In genomic region chr22:19501897-19502447, GRCh38 we compare ENCODE assay signal across 33 cellular contexts. TPM values are rescaled to one million over a fixed set of nuclear protein-coding genes. Genes with fewer than 3 reads are reported as not detected.
"Had no signal": no experiment of that assay in that cellular context is flagged by ENCODE, and none has a peak within 500 bp of the region (broad histone marks: within the 10 kb centered on the region; RNA-seq: fewer than 3 reads in every experiment).

No MANE protein-coding gene starts in this region.

- ATAC-seq: activated CD4-positive, alpha-beta T cell treated with anti-CD3 and anti-CD28 coated beads for 36 hours; activated CD4-positive, CD25-positive, alpha-beta regulatory T cell treated with anti-CD3 and anti-CD28 coated beads, Interleukin-2, amount 50 U/mL, for 24 hours; activated CD8-positive, alpha-beta memory T cell treated with anti-CD3 and anti-CD28 coated beads, Interleukin-2, amount 10 ng/mL, durations not matched to agents 7 days and 5 days; activated CD8-positive, alpha-beta T cell treated with anti-CD3 and anti-CD28 coated beads, Interleukin-2, amount 10 ng/mL, durations not matched to agents 7 days and 5 days; activated naive CD8-positive, alpha-beta T cell treated with anti-CD3 and anti-CD28 coated beads, Interleukin-2, amount 50 U/mL, for 24 hours; T-cell; T-helper 17 cell; WTC11 had no signal

- DNase-seq: activated CD4-positive, alpha-beta memory T cell treated with anti-CD3 and anti-CD28 coated beads, Interleukin-2, amount 10 ng/mL, durations not matched to agents 7 days and 5 days; activated CD4-positive, alpha-beta T cell treated with anti-CD3 and anti-CD28 coated beads for 1 hour; activated CD4-positive, alpha-beta T cell treated with anti-CD3 and anti-CD28 coated beads for 36 hours; activated CD4-positive, alpha-beta T cell treated with anti-CD3 and anti-CD28 coated beads for 48 hours; activated CD4-positive, alpha-beta T cell treated with anti-CD3 and anti-CD28 coated beads, Interleukin-2, amount 10 ng/mL, durations not matched to agents 7 days and 5 days; activated CD4-positive, alpha-beta T cell treated with anti-CD3 and anti-CD28 coated beads, Interleukin-2, amount 50 U/mL, for 48 hours; activated CD4-positive, CD25-positive, alpha-beta regulatory T cell; activated CD8-positive, alpha-beta memory T cell treated with anti-CD3 and anti-CD28 coated beads for 24 hours; activated CD8-positive, alpha-beta memory T cell treated with anti-CD3 and anti-CD28 coated beads, Interleukin-2, amount 10 ng/mL, durations not matched to agents 7 days and 5 days; activated CD8-positive, alpha-beta memory T cell treated with anti-CD3 and anti-CD28 coated beads, Interleukin-2, amount 50 U/mL, for 48 hours; activated CD8-positive, alpha-beta T cell treated with anti-CD3 and anti-CD28 coated beads, Interleukin-2, amount 10 ng/mL, durations not matched to agents 7 days and 5 days; activated effector memory CD4-positive, alpha-beta T cell treated with Interleukin-2 at 50 U/mL for 16 hours; activated gamma-delta T cell; activated naive CD4-positive, alpha-beta T cell treated with anti-CD3 and anti-CD28 coated beads, Interleukin-2, amount 10 ng/mL, durations not matched to agents 7 days and 5 days; activated naive CD4-positive, alpha-beta T cell treated with Interleukin-2 at 50 U/mL for 16 hours; activated naive CD8-positive, alpha-beta T cell treated with anti-CD3 and anti-CD28 coated beads, Interleukin-2, amount 10 ng/mL, durations not matched to agents 7 days and 5 days; activated naive CD8-positive, alpha-beta T cell treated with anti-CD3 and anti-CD28 coated beads, Interleukin-2, amount 50 U/mL, for 24 hours; activated T-cell treated with anti-CD3 and anti-CD28 coated beads, Interleukin-2, amount 50 U/mL, for 24 hours; activated T-cell treated with anti-CD3 and anti-CD28 coated beads, Interleukin-2, amount 50 U/mL, for 48 hours; amygdala; anterior cingulate cortex; caudate nucleus; cerebellar nuclear complex; T-cell; T-helper 17 cell; T-helper 9 cell; WERI-Rb-1 had no signal

- H3K36me3 ChIP-seq: ascending aorta, cardiac muscle cell had no signal

- H3K4me3 ChIP-seq: ascending aorta, cardiac muscle cell had no signal

- H3K27ac ChIP-seq: ascending aorta, cardiac muscle cell, WERI-Rb-1 had no signal

- FAIRE-seq: bronchial epithelial cell had no signal

- H3K27me3 ChIP-seq: ascending aorta, cardiac muscle cell had no signal

- H3K4me1 ChIP-seq: ascending aorta had no signal

- H3K9me3 ChIP-seq: ascending aorta had no signal

RNA-seq across cellular contexts. Expression of gene CLDN5, which starts 22.2 kb away (rescaled TPM):
- total RNA-seq: activated CD4-positive, alpha-beta T cell treated with anti-CD3 and anti-CD28 coated beads for 36 hours; activated CD8-positive, alpha-beta memory T cell treated with anti-CD3 and anti-CD28 coated beads, Interleukin-2, amount 10 ng/mL, durations not matched to agents 7 days and 5 days; activated CD8-positive, alpha-beta T cell treated with anti-CD3 and anti-CD28 coated beads, Interleukin-2, amount 10 ng/mL, durations not matched to agents 7 days and 5 days; activated naive CD8-positive, alpha-beta T cell treated with anti-CD3 and anti-CD28 coated beads, Interleukin-2, amount 10 ng/mL, durations not matched to agents 7 days and 5 days; chondrocyte had no signal

RNA-seq across cellular contexts. Expression of gene CDC45, which starts 22.3 kb away (rescaled TPM):
- total RNA-seq: ascending aorta had no signal
